In genomic region chr2:193810533-193810932, GRCh38 we compare ENCODE assay signal across 19 cellular contexts.
DNase-seq lines count a peak whose midpoint lies in the region; ATAC-seq, FAIRE-seq and TF ChIP-seq lines count a peak whose summit lies in the region.
"Had no signal": no experiment of that assay in that cellular context is flagged by ENCODE, and none has a peak within 500 bp of the region (broad histone marks: within the 10 kb centered on the region; RNA-seq: fewer than 3 reads in every experiment).

No MANE protein-coding gene starts in this region.

- no peak for FAIRE-seq in astrocyte (lab: Jason Lieb, UNC)
- FAIRE-seq: H54, K562 had no signal

- TF ChIP-seq CTCF in MM.1S (IDR thresholded peaks at IDR 0.05; ENCODE audit: low read length) = no peak
- TF ChIP-seq CTCF in astrocyte (IDR thresholded peaks at IDR 0.05; ENCODE audit: insufficient read depth, low read depth, low read length) = no peak
- TF ChIP-seq CTCF in fibroblast of the aortic adventitia (IDR thresholded peaks at IDR 0.05; ENCODE audit: insufficient read depth, low read length) = no peak
- TF ChIP-seq CTCF in suprapubic skin (IDR thresholded peaks at IDR 0.05) = no peak

- no peak overlapping the region for H3K4me3 Mint-ChIP-seq in astrocyte (ENCODE audit: unreplicated experiment)

- H4K20me1 ChIP-seq in MM.1S (ENCODE audit: insufficient read depth, low read length) (no peaks in the 10 kb centered on the region), astrocyte (ENCODE audit: insufficient read depth, low read length) (no peaks in the 10 kb centered on the region)

- no peaks in the 10 kb centered on the region for H3K36me3 ChIP-seq in ACC112 (ENCODE audit: insufficient read depth, low read length)
- H3K36me3 ChIP-seq in MM.1S (replicated peaks; ENCODE audit: insufficient read depth, low read length) = no peaks in the 10 kb centered on the region
- H3K36me3 ChIP-seq in astrocyte (ENCODE audit: insufficient read depth, low read length) = no peaks in the 10 kb centered on the region
- no peaks in the 10 kb centered on the region for H3K36me3 ChIP-seq in suprapubic skin

- no peak overlapping the region for H3K27ac ChIP-seq in ACC112 (ENCODE audit: low read depth, low read length)
- H3K27ac ChIP-seq in MM.1S (ENCODE audit: low read length) = no peak overlapping the region
- H3K27ac ChIP-seq in astrocyte (ENCODE audit: low read depth, low read length) = no peak overlapping the region
- H3K27ac ChIP-seq in suprapubic skin = no peak overlapping the region
- H3K27ac ChIP-seq: C4-2B, SK-N-MC had no signal

- H3K9me3 ChIP-seq in MM.1S (replicated peaks; ENCODE audit: insufficient read depth, low read length) (no peaks in the 10 kb centered on the region), astrocyte (ENCODE audit: insufficient read depth, low read depth, low read length) (no peaks in the 10 kb centered on the region), suprapubic skin (no peaks in the 10 kb centered on the region)

- DNase-seq in MM.1S (peak; percentile 23), astrocyte (ENCODE audit: low read depth) (peak; percentile 64), fibroblast of the aortic adventitia (ENCODE audit: low read depth) (peak; percentile 81), suprapubic skin (ENCODE audit: low spot score in 2 of 2) (no peak), GM03348 (ENCODE audit: low spot score) (no peak)
- no peak for DNase-seq in stimulated activated CD4-positive, alpha-beta T cell treated with anti-CD3 and anti-CD28 coated beads, Interleukin-4, amount 100 ng/mL, for 1 hour
- DNase-seq: DMS79 treated with DMSO at 0.1 percent for 48 hours; NCI-H1417; NCI-H187; NCI-H345; NCI-H526; NK-92 treated with Interleukin-12 subunit alpha and Interleukin-12 subunit beta, amount 100 ng/mL, for 24 hours; Right ventricle myocardium superior had no signal

- no peaks in the 10 kb centered on the region for H3K27me3 Mint-ChIP-seq in astrocyte (ENCODE audit: low read depth, unreplicated experiment)

- no peaks in the 10 kb centered on the region for H3K27me3 ChIP-seq in ACC112 (ENCODE audit: insufficient read depth, low read length)
- H3K27me3 ChIP-seq in MM.1S (replicated peaks; ENCODE audit: insufficient read depth, low read length) = no peaks in the 10 kb centered on the region
- H3K27me3 ChIP-seq in astrocyte (ENCODE audit: insufficient read depth, low read length) = no peaks in the 10 kb centered on the region
- no peaks in the 10 kb centered on the region for H3K27me3 ChIP-seq in suprapubic skin

- no peak for TF ChIP-seq POLR2A in suprapubic skin (IDR thresholded peaks at IDR 0.05)

- no peak overlapping the region for H2AFZ ChIP-seq in ACC112 (ENCODE audit: low read length, unreplicated experiment)
- H2AFZ ChIP-seq in MM.1S (ENCODE audit: low read length) = no peak overlapping the region
- no peak overlapping the region for H2AFZ ChIP-seq in astrocyte (ENCODE audit: low read depth, low read length)

- no peak for ATAC-seq in HG02798 (IDR thresholded peaks at IDR 0.05; ENCODE audit: poor library complexity, unreplicated experiment)
- ATAC-seq: K562 had no signal

- TF ChIP-seq EP300 in suprapubic skin (IDR thresholded peaks at IDR 0.05) = no peak

- H3K4me2 ChIP-seq in MM.1S (ENCODE audit: low read depth, low read length) = no peak overlapping the region
- H3K4me2 ChIP-seq in astrocyte (ENCODE audit: low read length) = peak overlapping the region; percentile 18

- no peaks in the 10 kb centered on the region for H3K36me3 Mint-ChIP-seq in astrocyte (ENCODE audit: low read depth, unreplicated experiment)

- H3K4me1 ChIP-seq in ACC112 (ENCODE audit: control insufficient read depth, insufficient read depth, low read length, unreplicated experiment) (peaks cover 4% of the 10 kb centered on the region), MM.1S (ENCODE audit: low read length) (no peaks in the 10 kb centered on the region), astrocyte (ENCODE audit: insufficient read depth, low read length) (no peaks in the 10 kb centered on the region), suprapubic skin (no peaks in the 10 kb centered on the region)

- H3K27ac Mint-ChIP-seq in astrocyte (ENCODE audit: unreplicated experiment) = no peak overlapping the region

- H3F3A ChIP-seq in MM.1S (ENCODE audit: insufficient read depth, low read length) = no peaks in the 10 kb centered on the region

- H3K79me2 ChIP-seq in ACC112 (ENCODE audit: control insufficient read depth, insufficient read depth, low read length, unreplicated experiment) (no peaks in the 10 kb centered on the region), MM.1S (ENCODE audit: low read length) (no peaks in the 10 kb centered on the region), astrocyte (ENCODE audit: insufficient read depth, low read length) (no peaks in the 10 kb centered on the region)

- no peak overlapping the region for H3K9ac ChIP-seq in MM.1S (ENCODE audit: low read length)
- no peak overlapping the region for H3K9ac ChIP-seq in astrocyte (ENCODE audit: low read length)

- peaks cover 4% of the 10 kb centered on the region for H3K4me1 Mint-ChIP-seq in astrocyte (ENCODE audit: low read depth, unreplicated experiment)

- H3K9me3 Mint-ChIP-seq in astrocyte (ENCODE audit: unreplicated experiment) = no peaks in the 10 kb centered on the region

- H3K4me3 ChIP-seq in ACC112 (ENCODE audit: low read depth, low read length) (peak overlapping the region; percentile 36), MM.1S (ENCODE audit: low read length) (no peak overlapping the region), astrocyte (ENCODE audit: insufficient read depth, low read depth, low read length) (no peak overlapping the region), fibroblast of the aortic adventitia (ENCODE audit: low read depth, low read length) (peak overlapping the region; percentile 6), suprapubic skin (no peak overlapping the region)
- H3K4me3 ChIP-seq: K562, SK-N-MC had no signal

- 65% methylated on average over 3 of the region's 3 CpGs for WGBS in suprapubic skin

- no peaks in the 10 kb centered on the region for H3K9me2 ChIP-seq in MM.1S (replicated peaks; ENCODE audit: insufficient read depth, low read length)

Comparison
In these comparisons a context has a peak if more than half of its experiments do, and no peak if none do; other contexts are left out.
1. H3K4me3 ChIP-seq: peak in ACC112 (single experiment) and fibroblast of the aortic adventitia (single experiment); none in MM.1S (single experiment), astrocyte (single experiment) and suprapubic skin (single experiment).
2. DNase-seq: peak in MM.1S (single experiment), astrocyte (single experiment) and fibroblast of the aortic adventitia (single experiment); none in suprapubic skin (0 of 2), GM03348 (single experiment) and stimulated activated CD4-positive, alpha-beta T cell treated with anti-CD3 and anti-CD28 coated beads, Interleukin-4, amount 100 ng/mL, for 1 hour (single experiment).